Comparison of ENCODE assay signal across 23 cellular contexts in the genomic region with DNA sequence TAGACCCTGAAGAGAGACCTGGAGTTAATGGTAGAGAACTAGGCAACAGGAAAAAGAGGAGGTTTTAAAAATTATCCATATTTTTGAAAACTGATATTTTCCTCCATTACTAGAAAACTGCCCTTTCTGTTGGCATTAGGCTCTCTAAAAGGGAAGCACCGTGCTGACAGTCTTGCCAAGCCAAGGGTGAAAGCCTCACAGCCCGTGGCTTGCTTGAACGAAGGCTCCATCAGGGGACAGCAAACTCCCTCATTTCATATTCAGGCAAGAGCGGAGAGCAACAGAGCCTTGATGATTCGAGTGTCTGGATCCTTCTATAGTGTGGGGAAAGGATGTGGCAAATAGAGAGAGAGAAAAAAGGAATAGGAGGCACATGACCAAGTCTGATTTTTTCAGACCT.
"Had no signal": no experiment of that assay in that cellular context is flagged by ENCODE, and none has a peak within 500 bp of the region (broad histone marks: within the 10 kb centered on the region; RNA-seq: fewer than 3 reads in every experiment).

No MANE protein-coding gene starts in this region.

- H3K79me2 ChIP-seq: parathyroid adenoma had no signal

- H3K4me1 ChIP-seq: adrenal gland, breast epithelium, parathyroid adenoma had no signal

- H3K27me3 ChIP-seq: adrenal gland, breast epithelium, heart left ventricle, upper lobe of left lung had no signal

- H3K4me1 Mint-ChIP-seq: central memory CD8-positive, alpha-beta T cell had no signal

- H3K9me3 Mint-ChIP-seq: activated T-cell treated with anti-CD3 and anti-CD28 coated beads, Interleukin-2, amount 50 U/mL, for 4 hours; activated T-helper 2 cell treated with anti-CD3 and anti-CD28 coated beads, Interferon-gamma antibody, Interleukin-2, Interleukin-4, amounts not matched to agents 10 μg/mL and 5 μg/mL and 100 μg/mL, durations not matched to agents 14 hours and 24 hours and 36 hours; central memory CD8-positive, alpha-beta T cell; memory B cell; nephron had no signal

- ATAC-seq: activated T-cell treated with anti-CD3 and anti-CD28 coated beads, Interleukin-2, amount 50 U/mL, for 4 hours; stimulated activated naive CD8-positive, alpha-beta T cell treated with anti-CD3 and anti-CD28 coated beads, Interleukin-15, Interleukin-2, amounts not matched to agents 100 U/mL and 50 U/mL, for 24 hours had no signal

- H3K27ac Mint-ChIP-seq: activated naive CD8-positive, alpha-beta T cell; activated T-helper 2 cell treated with anti-CD3 and anti-CD28 coated beads, Interferon-gamma antibody, Interleukin-2, Interleukin-4, amounts not matched to agents 10 μg/mL and 5 μg/mL and 100 μg/mL, durations not matched to agents 14 hours and 24 hours and 36 hours; memory B cell; nephron had no signal

- H3K36me3 ChIP-seq: adrenal gland, breast epithelium, heart left ventricle, upper lobe of left lung had no signal

- DNase-seq: activated CD4-positive, alpha-beta T cell treated with anti-CD3 and anti-CD28 coated beads for 4 hours; activated CD4-positive, alpha-beta T cell treated with anti-CD3 and anti-CD28 coated beads, Interleukin-2, amount 50 U/mL, for 48 hours; activated CD4-positive, CD25-positive, alpha-beta regulatory T cell; activated CD8-positive, alpha-beta memory T cell treated with anti-CD3 and anti-CD28 coated beads, Interleukin-2, amount 50 U/mL, for 48 hours; activated naive CD4-positive, alpha-beta T cell; activated T-cell treated with anti-CD3 and anti-CD28 coated beads, Interleukin-2, amount 50 U/mL, for 4 hours; adrenal gland; heart left ventricle; islet precursor cell; left cardiac atrium; nucleus accumbens; stimulated activated CD4-positive, alpha-beta T cell treated with anti-CD3 and anti-CD28 coated beads, Interleukin-4, amount 100 ng/mL, for 1 hour; stimulated activated naive CD8-positive, alpha-beta T cell treated with anti-CD3 and anti-CD28 coated beads, Interleukin-15, Interleukin-2, amounts not matched to agents 100 U/mL and 50 U/mL, for 24 hours; upper lobe of left lung had no signal

- H2AFZ ChIP-seq: parathyroid adenoma had no signal

- H3K9ac ChIP-seq: parathyroid adenoma had no signal

- H3K27ac ChIP-seq: adrenal gland, breast epithelium, coronary artery, epithelial cell of prostate, parathyroid adenoma, upper lobe of left lung had no signal

- H3K4me3 ChIP-seq: adrenal gland, breast epithelium, coronary artery, heart left ventricle, upper lobe of left lung had no signal

- H3K9me3 ChIP-seq: adrenal gland, breast epithelium, heart left ventricle, upper lobe of left lung had no signal

- H3K4me3 Mint-ChIP-seq: activated naive CD8-positive, alpha-beta T cell; activated T-cell treated with anti-CD3 and anti-CD28 coated beads, Interleukin-2, amount 50 U/mL, for 4 hours; central memory CD8-positive, alpha-beta T cell; memory B cell; nephron had no signal

- H3K36me3 Mint-ChIP-seq: activated naive CD8-positive, alpha-beta T cell; memory B cell had no signal
